8 cellular contexts compared by ENCODE assay signal in the genomic region with DNA sequence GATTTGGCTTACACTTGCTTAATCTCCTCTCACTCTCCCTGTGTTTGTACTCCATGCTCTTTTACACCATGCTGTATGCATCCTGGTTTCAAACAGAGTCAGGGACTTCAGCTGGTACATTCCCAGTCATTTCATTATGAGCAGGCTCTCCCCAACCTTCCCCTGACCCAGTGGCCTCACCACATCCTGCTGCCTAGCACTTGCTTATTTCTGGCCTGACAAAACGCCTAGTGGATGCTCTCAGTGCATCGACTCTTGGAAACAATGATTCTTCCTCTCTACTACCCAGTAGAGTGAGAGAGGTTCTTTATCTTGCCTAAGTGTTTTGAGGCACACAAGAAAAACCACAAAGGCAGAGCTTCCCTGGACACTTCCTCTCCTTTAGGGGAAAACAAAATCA.
DNase-seq lines count a peak whose midpoint lies in the region; ATAC-seq and TF ChIP-seq lines count a peak whose summit lies in the region.

No MANE protein-coding gene starts in this region.

- no peak overlapping the region for H3K4me3 Mint-ChIP-seq in activated naive CD8-positive, alpha-beta T cell treated with anti-CD3 and anti-CD28 coated beads, Interleukin-2, amount 10 ng/mL, durations not matched to agents 7 days and 5 days
- H3K4me3 Mint-ChIP-seq in natural killer cell (no peak overlapping the region), T-cell (no peak overlapping the region)

- no peak for TF ChIP-seq CTCF in natural killer cell (IDR thresholded peaks at IDR 0.05)

- intact Hi-C loops in natural killer cell (cut with micrococcal nuclease) = no loop called here

- peaks cover 6% of the 10 kb centered on the region for H3K4me1 ChIP-seq in effector memory CD4-positive, alpha-beta T cell (ENCODE audit: control insufficient read depth, insufficient read depth, low read length, poor library complexity, severe bottlenecking)

- no peaks in the 10 kb centered on the region for H3K9me3 Mint-ChIP-seq in activated naive CD8-positive, alpha-beta T cell treated with anti-CD3 and anti-CD28 coated beads, Interleukin-2, amount 10 ng/mL, durations not matched to agents 7 days and 5 days
- H3K9me3 Mint-ChIP-seq in natural killer cell (no peaks in the 10 kb centered on the region), T-cell (no peaks in the 10 kb centered on the region)

- CTCF ChIA-PET in T-cell (lab: Charles Lee) = interaction anchor here (0.9 to 2.6 kb wide), 9 partner anchors 11 to 416 kb away, joined by 3 to 34 read pairs (median 10); no protein-coding TSS in a partner anchor

- no peaks in the 10 kb centered on the region for H3K36me3 Mint-ChIP-seq in activated naive CD8-positive, alpha-beta T cell treated with anti-CD3 and anti-CD28 coated beads, Interleukin-2, amount 10 ng/mL, durations not matched to agents 7 days and 5 days
- no peaks in the 10 kb centered on the region for H3K36me3 Mint-ChIP-seq in natural killer cell
- no peaks in the 10 kb centered on the region for H3K36me3 Mint-ChIP-seq in T-cell

- H3K36me3 ChIP-seq in effector memory CD4-positive, alpha-beta T cell (ENCODE audit: control insufficient read depth, insufficient read depth, low read length) = no peaks in the 10 kb centered on the region

- H3K27ac Mint-ChIP-seq in activated naive CD8-positive, alpha-beta T cell treated with anti-CD3 and anti-CD28 coated beads, Interleukin-2, amount 10 ng/mL, durations not matched to agents 7 days and 5 days = no peak overlapping the region
- H3K27ac Mint-ChIP-seq in natural killer cell (no peak overlapping the region), T-cell (no peak overlapping the region)

- H3K9me3 ChIP-seq in effector memory CD4-positive, alpha-beta T cell (ENCODE audit: control insufficient read depth, low read length) = no peaks in the 10 kb centered on the region

- H3K27me3 Mint-ChIP-seq in activated naive CD8-positive, alpha-beta T cell treated with anti-CD3 and anti-CD28 coated beads, Interleukin-2, amount 10 ng/mL, durations not matched to agents 7 days and 5 days = peaks cover 24% of the 10 kb centered on the region
- peaks cover 16 to 35% of the 10 kb centered on the region in 2 donors for H3K27me3 Mint-ChIP-seq in natural killer cell (ENCODE audit: low read depth in 2 of 2)
- peaks cover 19 to 20% of the 10 kb centered on the region in 2 donors for H3K27me3 Mint-ChIP-seq in T-cell

- ATAC-seq in GM21360 (IDR thresholded peaks at IDR 0.05; ENCODE audit: unreplicated experiment) (peak; percentile 56), HG03575 (IDR thresholded peaks at IDR 0.05; ENCODE audit: extremely low read depth, insufficient number of reproducible peaks, low FRiP score, unreplicated experiment) (peak; percentile 38), natural killer cell (peak in 2 of 3 donors; percentile 49 to 50), T-cell (replicated peaks in 1 of 4) (no peak)
- peak; percentile 85 for ATAC-seq in activated naive CD8-positive, alpha-beta T cell treated with anti-CD3 and anti-CD28 coated beads, Interleukin-2, amount 10 ng/mL, durations not matched to agents 7 days and 5 days (ENCODE audit: low read depth)

- H3K27me3 ChIP-seq in effector memory CD4-positive, alpha-beta T cell (replicated peaks; ENCODE audit: control insufficient read depth, insufficient read depth, low read length, poor library complexity, severe bottlenecking) = peaks cover 4% of the 10 kb centered on the region

- DNase-seq in GM04503 (ENCODE audit: low read depth) (peak; percentile 80), natural killer cell (no peak), T-cell (no peak), cortex of kidney (lab: John Stamatoyannopoulos, UW) (no peak)
- DNase-seq in activated naive CD8-positive, alpha-beta T cell treated with anti-CD3 and anti-CD28 coated beads, Interleukin-2, amount 10 ng/mL, durations not matched to agents 7 days and 5 days = peak; percentile 37
- DNase-seq in effector memory CD4-positive, alpha-beta T cell = no peak

- H3K4me1 Mint-ChIP-seq in activated naive CD8-positive, alpha-beta T cell treated with anti-CD3 and anti-CD28 coated beads, Interleukin-2, amount 10 ng/mL, durations not matched to agents 7 days and 5 days = peaks cover 30% of the 10 kb centered on the region
- H3K4me1 Mint-ChIP-seq in natural killer cell = peaks cover 22 to 26% of the 10 kb centered on the region in 2 donors
- peaks cover 22 to 25% (median 23%) of the 10 kb centered on the region in 3 donors for H3K4me1 Mint-ChIP-seq in T-cell

- POLR2A ChIA-PET in activated naive CD8-positive, alpha-beta T cell treated with anti-CD3 and anti-CD28 coated beads, Interleukin-2, amount 10 ng/mL, durations not matched to agents 7 days and 5 days (lab: Charles Lee) = no interaction called here
- POLR2A ChIA-PET in T-cell (lab: Charles Lee) = no interaction called here

- H3K27ac ChIP-seq in effector memory CD4-positive, alpha-beta T cell (ENCODE audit: insufficient read depth, low read length, poor library complexity, severe bottlenecking) = no peak overlapping the region

- H3K4me3 ChIP-seq in effector memory CD4-positive, alpha-beta T cell (ENCODE audit: insufficient read depth, low read depth, low read length, poor library complexity, severe bottlenecking) = no peak overlapping the region

Comparison
In these comparisons a context has a peak if more than half of its experiments do, and no peak if none do; other contexts are left out.
1. DNase-seq: peak in GM04503 (single experiment) and activated naive CD8-positive, alpha-beta T cell treated with anti-CD3 and anti-CD28 coated beads, Interleukin-2, amount 10 ng/mL, durations not matched to agents 7 days and 5 days (single experiment); none in natural killer cell (single experiment), T-cell (0 of 34), cortex of kidney (single experiment) and effector memory CD4-positive, alpha-beta T cell (0 of 3).
2. ATAC-seq: peak in GM21360 (single experiment), HG03575 (single experiment), activated naive CD8-positive, alpha-beta T cell treated with anti-CD3 and anti-CD28 coated beads, Interleukin-2, amount 10 ng/mL, durations not matched to agents 7 days and 5 days (single experiment) and natural killer cell (2 of 3); none in T-cell (0 of 4).